ENCODE assay signal across 12 cellular contexts in genomic region chr6:111683126-111683525, GRCh38.
DNase-seq lines count a peak whose midpoint lies in the region; ATAC-seq, FAIRE-seq and TF ChIP-seq lines count a peak whose summit lies in the region.
"Had no signal": no experiment of that assay in that cellular context is flagged by ENCODE, and none has a peak within 500 bp of the region (broad histone marks: within the 10 kb centered on the region; RNA-seq: fewer than 3 reads in every experiment).

No MANE protein-coding gene starts in this region.

- peaks cover 100% of the 10 kb centered on the region for H3K36me3 Mint-ChIP-seq in stimulated activated effector memory CD8-positive, alpha-beta T cell treated with anti-CD3 and anti-CD28 coated beads, Interleukin-12 subunit alpha, Interleukin-12 subunit beta, amount 100 ng/mL, for 72 hours

- H3K36me3 ChIP-seq in pancreas: no peaks in the 10 kb centered on the region

- no peaks in the 10 kb centered on the region for H3K9me3 Mint-ChIP-seq in stimulated activated effector memory CD8-positive, alpha-beta T cell treated with anti-CD3 and anti-CD28 coated beads, Interleukin-12 subunit alpha, Interleukin-12 subunit beta, amount 100 ng/mL, for 72 hours

- H3K27ac ChIP-seq in angular gyrus (ENCODE audit: low read depth, low read length): peak overlapping the region; percentile 73
- peak overlapping the region in 1 of 4 donors; percentile 33 for H3K27ac ChIP-seq in pancreas
- H3K27ac ChIP-seq: C4-2B, hepatocyte had no signal

- intact Hi-C loops in pancreas (cut with DNase I): no loop called here

- H3K9me3 ChIP-seq in pancreas: no peaks in the 10 kb centered on the region

- H3K27me3 ChIP-seq in pancreas: no peaks in the 10 kb centered on the region
- H3K27me3 ChIP-seq: hepatocyte had no signal

- peak overlapping the region; percentile 90 for H3K27ac Mint-ChIP-seq in stimulated activated effector memory CD8-positive, alpha-beta T cell treated with anti-CD3 and anti-CD28 coated beads, Interleukin-12 subunit alpha, Interleukin-12 subunit beta, amount 100 ng/mL, for 72 hours

- FAIRE-seq in pancreas (lab: Jason Lieb, UNC): no peak

- H3K4me3 Mint-ChIP-seq in stimulated activated effector memory CD8-positive, alpha-beta T cell treated with anti-CD3 and anti-CD28 coated beads, Interleukin-12 subunit alpha, Interleukin-12 subunit beta, amount 100 ng/mL, for 72 hours: no peak overlapping the region

- no peak for TF ChIP-seq CTCF in pancreas (IDR thresholded peaks at IDR 0.05)

- peaks cover 86% of the 10 kb centered on the region for H3K4me1 Mint-ChIP-seq in stimulated activated effector memory CD8-positive, alpha-beta T cell treated with anti-CD3 and anti-CD28 coated beads, Interleukin-12 subunit alpha, Interleukin-12 subunit beta, amount 100 ng/mL, for 72 hours

- 91 to 94% methylated on average over 5 of the region's 5 CpGs for WGBS in pancreas, 2 donors

- H3K4me1 ChIP-seq in pancreas: peaks cover 0 to 16% (median 0%) of the 10 kb centered on the region in 3 donors

- H3K4me3 ChIP-seq in pancreas: no peak overlapping the region
- H3K4me3 ChIP-seq: hepatocyte had no signal

- no peak for ATAC-seq in stimulated activated effector memory CD8-positive, alpha-beta T cell treated with anti-CD3 and anti-CD28 coated beads, Interleukin-12 subunit alpha, Interleukin-12 subunit beta, amount 100 ng/mL, for 72 hours
- ATAC-seq in pancreas: no peak

- DNase-seq in GM03348 (ENCODE audit: low spot score): peak; percentile 26
- peak; percentile 75 for DNase-seq in iris pigment epithelial cell (ENCODE audit: low read depth)
- no peak for DNase-seq in stimulated activated effector memory CD8-positive, alpha-beta T cell treated with anti-CD3 and anti-CD28 coated beads, Interleukin-12 subunit alpha, Interleukin-12 subunit beta, amount 100 ng/mL, for 72 hours (ENCODE audit: low spot score in 2 of 2)
- DNase-seq in amygdala (lab: John Stamatoyannopoulos, UW): no peak
- DNase-seq in SKM-1 (lab: John Stamatoyannopoulos, UW; ENCODE audit: unreplicated experiment): no peak
- DNase-seq in pancreas: no peak
- no peak for DNase-seq in NCI-H69 (lab: John Stamatoyannopoulos, UW)
- DNase-seq: GF-D8, NCI-H524 had no signal

Comparison
In these comparisons a context has a peak if more than half of its experiments do, and no peak if none do; other contexts are left out.
1. DNase-seq: peak in GM03348 (single experiment) and iris pigment epithelial cell (single experiment); none in stimulated activated effector memory CD8-positive, alpha-beta T cell treated with anti-CD3 and anti-CD28 coated beads, Interleukin-12 subunit alpha, Interleukin-12 subunit beta, amount 100 ng/mL, for 72 hours (0 of 2), amygdala (0 of 56), SKM-1 (single experiment), pancreas (0 of 6) and NCI-H69 (single experiment).